In the genomic region with DNA sequence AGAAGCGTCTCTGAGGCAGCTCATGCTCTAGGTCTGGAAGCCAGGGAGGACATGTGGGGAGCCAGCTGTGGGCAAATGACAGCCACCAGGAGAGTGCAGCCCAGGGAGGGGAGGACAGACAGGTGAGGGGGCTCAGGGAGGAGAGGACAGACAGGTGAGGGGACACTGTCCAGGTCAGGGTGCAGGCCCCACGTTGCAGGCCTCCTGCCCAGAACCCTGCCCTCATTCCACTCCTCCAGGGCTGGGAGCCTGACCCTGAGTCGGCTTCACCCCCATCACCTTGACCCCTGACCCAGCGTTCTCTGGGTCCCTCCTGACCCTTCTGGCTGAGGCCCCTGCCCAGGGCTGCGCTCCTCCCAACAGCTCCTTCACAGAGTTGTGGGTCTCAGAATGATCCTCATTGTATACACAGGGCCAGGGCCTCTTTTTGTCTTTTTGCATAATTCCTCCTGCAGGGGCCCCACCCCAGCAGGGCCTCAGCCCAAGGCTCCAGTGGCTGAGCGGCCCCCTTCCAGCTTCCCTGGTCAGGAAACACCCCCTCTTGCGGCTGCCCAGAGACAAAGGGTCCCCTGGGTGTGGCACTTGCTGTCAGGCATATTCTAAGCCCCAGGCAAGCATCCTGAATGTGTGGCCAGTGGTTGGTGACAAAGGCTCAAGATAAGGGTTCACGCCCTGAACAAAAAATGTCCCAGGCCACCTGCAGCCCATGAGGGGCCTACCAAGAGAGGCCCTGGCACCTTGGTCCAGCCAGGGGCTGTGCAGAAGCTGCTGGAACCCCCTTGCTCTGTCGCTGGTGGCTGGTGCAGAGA, we compare ENCODE assay signal across 19 cellular contexts.
DNase-seq lines count a peak whose midpoint lies in the region; ATAC-seq and TF ChIP-seq lines count a peak whose summit lies in the region.
"Had no signal": no experiment of that assay in that cellular context is flagged by ENCODE, and none has a peak within 500 bp of the region (broad histone marks: within the 10 kb centered on the region; RNA-seq: fewer than 3 reads in every experiment).

No MANE protein-coding gene starts in this region.

- H3K27me3 ChIP-seq in aorta (ENCODE audit: control insufficient read depth in 1 of 2, insufficient read depth in 2 of 2, low read length in 1 of 2) (no peaks in the 10 kb centered on the region), suprapubic skin (peaks cover 51% of the 10 kb centered on the region)
- H3K27me3 ChIP-seq: BE2C had no signal

- no peaks in the 10 kb centered on the region for H3K9me3 Mint-ChIP-seq in activated CD4-positive, alpha-beta T cell treated with anti-CD3 and anti-CD28 coated beads, Interleukin-2, amount 10 ng/mL, durations not matched to agents 24 days and 14 days

- H3K27ac ChIP-seq in coronary artery (no peak overlapping the region), aorta (ENCODE audit: low read depth in 1 of 2, low read length in 2 of 2) (no peak overlapping the region), suprapubic skin (no peak overlapping the region)

- DNase-seq in activated CD4-positive, alpha-beta T cell treated with anti-CD3 and anti-CD28 coated beads, Interleukin-2, amount 10 ng/mL, durations not matched to agents 24 days and 14 days: peak; percentile 34
- no peak for DNase-seq in activated CD4-positive, alpha-beta T cell treated with anti-CD3 and anti-CD28 coated beads, Interleukin-2, amount 50 U/mL, for 4 hours
- DNase-seq in coronary artery (ENCODE audit: low spot score) (peak; percentile 43), mesenteric fat pad (ENCODE audit: low spot score) (peak; percentile 45), aorta (peak in 1 of 2 donors; percentile 61), suprapubic skin (ENCODE audit: low spot score in 2 of 2) (no peak)
- DNase-seq: BE2C; CD4-positive, alpha-beta memory T cell; DMS153; GF-D8; GOT3; IMR-90; NCI-H1436; NCI-H2081; NCI-H446 treated with DMSO at 0.1 percent for 48 hours; NCI-H69; NK-92 treated with Interleukin-12 subunit alpha and Interleukin-12 subunit beta, amount 100 ng/mL, for 24 hours had no signal

- peaks cover 2% of the 10 kb centered on the region for H3K27me3 Mint-ChIP-seq in activated CD4-positive, alpha-beta T cell treated with anti-CD3 and anti-CD28 coated beads, Interleukin-2, amount 10 ng/mL, durations not matched to agents 24 days and 14 days

- no peak overlapping the region for H3K4me3 Mint-ChIP-seq in activated CD4-positive, alpha-beta T cell treated with anti-CD3 and anti-CD28 coated beads, Interleukin-2, amount 10 ng/mL, durations not matched to agents 24 days and 14 days
- H3K4me3 Mint-ChIP-seq: CD4-positive, alpha-beta memory T cell had no signal

- peak; percentile 26 for ATAC-seq in aorta (ENCODE audit: low FRiP score)
- ATAC-seq in HG03025 (IDR thresholded peaks at IDR 0.05; ENCODE audit: low FRiP score, unreplicated experiment): no peak
- ATAC-seq: Right ventricle myocardium inferior had no signal

- H3K4me1 ChIP-seq in aorta (ENCODE audit: control insufficient read depth in 1 of 2, insufficient read depth in 2 of 2, low read length in 2 of 2) (no peaks in the 10 kb centered on the region), suprapubic skin (no peaks in the 10 kb centered on the region)
- H3K4me1 ChIP-seq: BE2C had no signal

- H3K36me3 ChIP-seq in aorta (ENCODE audit: control insufficient read depth in 1 of 2, insufficient read depth in 2 of 2, low read length in 1 of 2) (no peaks in the 10 kb centered on the region), suprapubic skin (no peaks in the 10 kb centered on the region)
- H3K36me3 ChIP-seq: BE2C had no signal

- H3K9me3 ChIP-seq in aorta (ENCODE audit: control insufficient read depth, low read length): no peaks in the 10 kb centered on the region
- H3K9me3 ChIP-seq in suprapubic skin: no peaks in the 10 kb centered on the region
- H3K9me3 ChIP-seq: BE2C had no signal

- no peaks in the 10 kb centered on the region for H3K4me1 Mint-ChIP-seq in activated CD4-positive, alpha-beta T cell treated with anti-CD3 and anti-CD28 coated beads, Interleukin-2, amount 10 ng/mL, durations not matched to agents 24 days and 14 days
- H3K4me1 Mint-ChIP-seq: CD4-positive, alpha-beta memory T cell had no signal

- no peak for TF ChIP-seq EP300 in suprapubic skin (IDR thresholded peaks at IDR 0.05)

- WGBS in aorta, 2 donors: 91% methylated on average over 9 of the region's 9 CpGs
- WGBS in suprapubic skin: 77% methylated on average over 7 of the region's 9 CpGs

- no peak for TF ChIP-seq POLR2A in suprapubic skin (IDR thresholded peaks at IDR 0.05)

- TF ChIP-seq CTCF in coronary artery (IDR thresholded peaks at IDR 0.05) (no peak), suprapubic skin (IDR thresholded peaks at IDR 0.05) (no peak)

- H3K4me3 ChIP-seq in coronary artery (no peak overlapping the region), aorta (ENCODE audit: low read length in 2 of 2) (no peak overlapping the region), suprapubic skin (no peak overlapping the region)

- H3K27ac Mint-ChIP-seq in activated CD4-positive, alpha-beta T cell treated with anti-CD3 and anti-CD28 coated beads, Interleukin-2, amount 10 ng/mL, durations not matched to agents 24 days and 14 days: no peak overlapping the region
- H3K27ac Mint-ChIP-seq: CD4-positive, alpha-beta memory T cell had no signal

- no peaks in the 10 kb centered on the region for H3K36me3 Mint-ChIP-seq in activated CD4-positive, alpha-beta T cell treated with anti-CD3 and anti-CD28 coated beads, Interleukin-2, amount 10 ng/mL, durations not matched to agents 24 days and 14 days (ENCODE audit: low read depth)
- H3K36me3 Mint-ChIP-seq: CD4-positive, alpha-beta memory T cell had no signal

- intact Hi-C loops in activated CD4-positive, alpha-beta T cell treated with anti-CD3 and anti-CD28 coated beads, Interleukin-2, amount 10 ng/mL, durations not matched to agents 24 days and 14 days (cut with micrococcal nuclease): no loop called here
- intact Hi-C loops in aorta (cut with DNase I): loop anchor here in 1 of 2 donors (10.0 kb wide), 1 partner anchor 330 kb away; no protein-coding TSS in a partner anchor

Comparison
In these comparisons a context has a peak if more than half of its experiments do, and no peak if none do; other contexts are left out.
1. DNase-seq: peak in activated CD4-positive, alpha-beta T cell treated with anti-CD3 and anti-CD28 coated beads, Interleukin-2, amount 10 ng/mL, durations not matched to agents 24 days and 14 days (single experiment), coronary artery (single experiment) and mesenteric fat pad (single experiment); none in activated CD4-positive, alpha-beta T cell treated with anti-CD3 and anti-CD28 coated beads, Interleukin-2, amount 50 U/mL, for 4 hours (0 of 2) and suprapubic skin (0 of 2).